15 cellular contexts compared by ENCODE assay signal in the genomic region with DNA sequence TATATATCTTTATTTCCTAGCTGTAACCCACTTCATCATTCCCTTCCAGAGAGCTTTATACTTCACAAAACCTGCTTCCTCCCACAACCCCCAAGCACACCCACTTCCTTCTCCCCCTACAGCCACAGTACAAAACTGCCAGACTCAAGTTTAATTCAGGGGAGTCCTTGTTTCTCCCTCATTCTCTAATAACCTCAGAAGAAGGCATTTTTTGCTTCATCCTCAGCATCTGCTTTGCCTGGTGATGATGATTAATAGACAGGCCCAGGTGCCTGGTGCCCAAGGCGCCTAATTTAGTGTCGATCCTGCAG.
A peak's percentile ranks its signal among the peaks of the same experiment; 100 is the strongest.
DNase-seq lines count a peak whose midpoint lies in the region; ATAC-seq and TF ChIP-seq lines count a peak whose summit lies in the region.
"Had no signal": no experiment of that assay in that cellular context is flagged by ENCODE, and none has a peak within 500 bp of the region (broad histone marks: within the 10 kb centered on the region; RNA-seq: fewer than 3 reads in every experiment).

No MANE protein-coding gene starts in this region.

- DNase-seq in sciatic nerve (ENCODE audit: low spot score) (no peak), GM13977 (ENCODE audit: low spot score) (no peak), nephron progenitor cell (no peak), GM10266 (ENCODE audit: extremely low spot score) (no peak)
- DNase-seq: CD4-positive, CD25-positive, alpha-beta regulatory T cell; dermis blood vessel endothelial cell; mucosa of descending colon; NCI-H2029; small intestine had no signal

- in situ Hi-C loops in GM13977 (cut with MboI; ENCODE audit: low pct_unique_long_range_greater_than_20kb, low sequenced_read_pairs, unreplicated experiment) = no loop called here

- no peaks in the 10 kb centered on the region for H3K36me3 Mint-ChIP-seq in nephron progenitor cell (ENCODE audit: low read depth)
- H3K36me3 Mint-ChIP-seq: CD4-positive, CD25-positive, alpha-beta regulatory T cell; stimulated activated effector memory CD8-positive, alpha-beta T cell treated with anti-CD3 and anti-CD28 coated beads, Interleukin-12 subunit alpha, Interleukin-12 subunit beta, amount 100 ng/mL, for 72 hours had no signal

- no peak for TF ChIP-seq CTCF in GM13977 (IDR thresholded peaks at IDR 0.05; ENCODE audit: extremely low read depth, insufficient read depth, missing control alignments)
- no peak for TF ChIP-seq CTCF in nephron progenitor cell (IDR thresholded peaks at IDR 0.05)
- TF ChIP-seq CTCF in GM10266 (IDR thresholded peaks at IDR 0.05; ENCODE audit: control insufficient read depth, insufficient read depth, low read depth, missing control alignments) = no peak

- ATAC-seq in GM18858 (IDR thresholded peaks at IDR 0.05; ENCODE audit: unreplicated experiment) = peak; percentile 40
- peak; percentile 56 for ATAC-seq in GM21526 (IDR thresholded peaks at IDR 0.05; ENCODE audit: low FRiP score, unreplicated experiment)
- ATAC-seq in HG03108 (IDR thresholded peaks at IDR 0.05; ENCODE audit: unreplicated experiment) = peak; percentile 42
- no peak for ATAC-seq in sciatic nerve
- ATAC-seq: mucosa of descending colon; stimulated activated effector memory CD8-positive, alpha-beta T cell treated with anti-CD3 and anti-CD28 coated beads, Interleukin-12 subunit alpha, Interleukin-12 subunit beta, amount 100 ng/mL, for 72 hours had no signal

- peaks cover 4% of the 10 kb centered on the region for H3K9me3 Mint-ChIP-seq in nephron progenitor cell

- H3K27ac Mint-ChIP-seq in nephron progenitor cell = no peak overlapping the region
- H3K27ac Mint-ChIP-seq: stimulated activated effector memory CD8-positive, alpha-beta T cell treated with anti-CD3 and anti-CD28 coated beads, Interleukin-12 subunit alpha, Interleukin-12 subunit beta, amount 100 ng/mL, for 72 hours had no signal

- no peak overlapping the region for H3K4me3 Mint-ChIP-seq in nephron progenitor cell
- H3K4me3 Mint-ChIP-seq: CD4-positive, CD25-positive, alpha-beta regulatory T cell; stimulated activated effector memory CD8-positive, alpha-beta T cell treated with anti-CD3 and anti-CD28 coated beads, Interleukin-12 subunit alpha, Interleukin-12 subunit beta, amount 100 ng/mL, for 72 hours had no signal

- intact Hi-C loops in sciatic nerve (cut with DNase I) = no loop called here

- peaks cover 4% of the 10 kb centered on the region for H3K27me3 Mint-ChIP-seq in nephron progenitor cell (ENCODE audit: low read depth, poor library complexity)
- H3K27me3 Mint-ChIP-seq: CD4-positive, CD25-positive, alpha-beta regulatory T cell had no signal

- H3K4me1 Mint-ChIP-seq in nephron progenitor cell = no peaks in the 10 kb centered on the region
- H3K4me1 Mint-ChIP-seq: CD4-positive, CD25-positive, alpha-beta regulatory T cell; stimulated activated effector memory CD8-positive, alpha-beta T cell treated with anti-CD3 and anti-CD28 coated beads, Interleukin-12 subunit alpha, Interleukin-12 subunit beta, amount 100 ng/mL, for 72 hours had no signal

- peak overlapping the region; percentile 70 for H3K27ac ChIP-seq in angular gyrus (ENCODE audit: low read depth, low read length)
- H3K27ac ChIP-seq: VCaP had no signal
